ENCODE assay signal across 1 cellular context in the genomic region with DNA sequence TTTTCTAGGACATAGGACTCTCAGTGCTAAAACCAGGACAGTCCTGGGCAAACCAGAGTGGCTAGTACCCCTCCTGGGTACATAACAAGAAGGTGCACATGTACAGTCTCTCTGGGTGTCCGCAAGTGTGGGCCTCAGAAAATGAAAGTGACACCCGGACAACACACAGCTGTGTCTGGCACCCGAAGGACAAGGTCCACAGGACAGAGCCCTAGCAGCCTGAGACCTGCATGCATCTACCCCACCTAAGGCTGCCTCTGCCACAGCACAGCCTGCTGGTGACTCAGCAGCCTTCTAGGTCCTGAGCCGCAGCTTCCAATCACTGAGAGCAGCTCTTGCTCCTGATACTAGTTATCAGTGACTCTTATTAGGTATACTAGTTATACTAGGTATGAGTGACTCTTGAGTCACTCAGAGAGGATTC.
A peak's percentile ranks its signal among the peaks of the same experiment; 100 is the strongest.
TF ChIP-seq lines count a peak whose summit lies in the region.

No MANE protein-coding gene starts in this region.

TF ChIP-seq in HepG2, 621 proteins besides CTCF, POLR2A, EP300 and RAD21 (continued from another document and continues in another):
- no peak; the same call in 1 of the 2 replicates for TF ChIP-seq KDM5B (CRISPR knock-in tag; IDR thresholded peaks at IDR 0.05; ENCODE audit: borderline replicate concordance)
- 0 out of 2 replicates have a peak, but pooled peaks have one; percentile 46 for TF ChIP-seq ZSCAN25 (CRISPR knock-in tag; IDR thresholded peaks at IDR 0.05)
- no peak for TF ChIP-seq ZNF747 (CRISPR knock-in tag; IDR thresholded peaks at IDR 0.05; ENCODE audit: borderline replicate concordance)
- no peak for TF ChIP-seq ZNF24 (IDR thresholded peaks at IDR 0.05)
- TF ChIP-seq GATA4 (IDR thresholded peaks at IDR 0.05; ENCODE audit: borderline replicate concordance, low read depth), result no peak
- 0 out of 2 replicates have a peak, but pooled peaks have one; percentile 30 for TF ChIP-seq RBAK (CRISPR knock-in tag; IDR thresholded peaks at IDR 0.05)
- no peak for TF ChIP-seq ZKSCAN1 (IDR thresholded peaks at IDR 0.05; ENCODE audit: low read length)
- TF ChIP-seq, protein P1, sequence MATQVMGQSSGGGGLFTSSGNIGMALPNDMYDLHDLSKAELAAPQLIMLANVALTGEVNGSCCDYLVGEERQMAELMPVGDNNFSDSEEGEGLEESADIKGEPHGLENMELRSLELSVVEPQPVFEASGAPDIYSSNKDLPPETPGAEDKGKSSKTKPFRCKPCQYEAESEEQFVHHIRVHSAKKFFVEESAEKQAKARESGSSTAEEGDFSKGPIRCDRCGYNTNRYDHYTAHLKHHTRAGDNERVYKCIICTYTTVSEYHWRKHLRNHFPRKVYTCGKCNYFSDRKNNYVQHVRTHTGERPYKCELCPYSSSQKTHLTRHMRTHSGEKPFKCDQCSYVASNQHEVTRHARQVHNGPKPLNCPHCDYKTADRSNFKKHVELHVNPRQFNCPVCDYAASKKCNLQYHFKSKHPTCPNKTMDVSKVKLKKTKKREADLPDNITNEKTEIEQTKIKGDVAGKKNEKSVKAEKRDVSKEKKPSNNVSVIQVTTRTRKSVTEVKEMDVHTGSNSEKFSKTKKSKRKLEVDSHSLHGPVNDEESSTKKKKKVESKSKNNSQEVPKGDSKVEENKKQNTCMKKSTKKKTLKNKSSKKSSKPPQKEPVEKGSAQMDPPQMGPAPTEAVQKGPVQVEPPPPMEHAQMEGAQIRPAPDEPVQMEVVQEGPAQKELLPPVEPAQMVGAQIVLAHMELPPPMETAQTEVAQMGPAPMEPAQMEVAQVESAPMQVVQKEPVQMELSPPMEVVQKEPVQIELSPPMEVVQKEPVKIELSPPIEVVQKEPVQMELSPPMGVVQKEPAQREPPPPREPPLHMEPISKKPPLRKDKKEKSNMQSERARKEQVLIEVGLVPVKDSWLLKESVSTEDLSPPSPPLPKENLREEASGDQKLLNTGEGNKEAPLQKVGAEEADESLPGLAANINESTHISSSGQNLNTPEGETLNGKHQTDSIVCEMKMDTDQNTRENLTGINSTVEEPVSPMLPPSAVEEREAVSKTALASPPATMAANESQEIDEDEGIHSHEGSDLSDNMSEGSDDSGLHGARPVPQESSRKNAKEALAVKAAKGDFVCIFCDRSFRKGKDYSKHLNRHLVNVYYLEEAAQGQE (IDR thresholded peaks at IDR 0.05; ENCODE audit: borderline replicate concordance in 1 of 2, low read depth in 1 of 2, low read length in 2 of 2), result no peak
- TF ChIP-seq, protein P2, sequence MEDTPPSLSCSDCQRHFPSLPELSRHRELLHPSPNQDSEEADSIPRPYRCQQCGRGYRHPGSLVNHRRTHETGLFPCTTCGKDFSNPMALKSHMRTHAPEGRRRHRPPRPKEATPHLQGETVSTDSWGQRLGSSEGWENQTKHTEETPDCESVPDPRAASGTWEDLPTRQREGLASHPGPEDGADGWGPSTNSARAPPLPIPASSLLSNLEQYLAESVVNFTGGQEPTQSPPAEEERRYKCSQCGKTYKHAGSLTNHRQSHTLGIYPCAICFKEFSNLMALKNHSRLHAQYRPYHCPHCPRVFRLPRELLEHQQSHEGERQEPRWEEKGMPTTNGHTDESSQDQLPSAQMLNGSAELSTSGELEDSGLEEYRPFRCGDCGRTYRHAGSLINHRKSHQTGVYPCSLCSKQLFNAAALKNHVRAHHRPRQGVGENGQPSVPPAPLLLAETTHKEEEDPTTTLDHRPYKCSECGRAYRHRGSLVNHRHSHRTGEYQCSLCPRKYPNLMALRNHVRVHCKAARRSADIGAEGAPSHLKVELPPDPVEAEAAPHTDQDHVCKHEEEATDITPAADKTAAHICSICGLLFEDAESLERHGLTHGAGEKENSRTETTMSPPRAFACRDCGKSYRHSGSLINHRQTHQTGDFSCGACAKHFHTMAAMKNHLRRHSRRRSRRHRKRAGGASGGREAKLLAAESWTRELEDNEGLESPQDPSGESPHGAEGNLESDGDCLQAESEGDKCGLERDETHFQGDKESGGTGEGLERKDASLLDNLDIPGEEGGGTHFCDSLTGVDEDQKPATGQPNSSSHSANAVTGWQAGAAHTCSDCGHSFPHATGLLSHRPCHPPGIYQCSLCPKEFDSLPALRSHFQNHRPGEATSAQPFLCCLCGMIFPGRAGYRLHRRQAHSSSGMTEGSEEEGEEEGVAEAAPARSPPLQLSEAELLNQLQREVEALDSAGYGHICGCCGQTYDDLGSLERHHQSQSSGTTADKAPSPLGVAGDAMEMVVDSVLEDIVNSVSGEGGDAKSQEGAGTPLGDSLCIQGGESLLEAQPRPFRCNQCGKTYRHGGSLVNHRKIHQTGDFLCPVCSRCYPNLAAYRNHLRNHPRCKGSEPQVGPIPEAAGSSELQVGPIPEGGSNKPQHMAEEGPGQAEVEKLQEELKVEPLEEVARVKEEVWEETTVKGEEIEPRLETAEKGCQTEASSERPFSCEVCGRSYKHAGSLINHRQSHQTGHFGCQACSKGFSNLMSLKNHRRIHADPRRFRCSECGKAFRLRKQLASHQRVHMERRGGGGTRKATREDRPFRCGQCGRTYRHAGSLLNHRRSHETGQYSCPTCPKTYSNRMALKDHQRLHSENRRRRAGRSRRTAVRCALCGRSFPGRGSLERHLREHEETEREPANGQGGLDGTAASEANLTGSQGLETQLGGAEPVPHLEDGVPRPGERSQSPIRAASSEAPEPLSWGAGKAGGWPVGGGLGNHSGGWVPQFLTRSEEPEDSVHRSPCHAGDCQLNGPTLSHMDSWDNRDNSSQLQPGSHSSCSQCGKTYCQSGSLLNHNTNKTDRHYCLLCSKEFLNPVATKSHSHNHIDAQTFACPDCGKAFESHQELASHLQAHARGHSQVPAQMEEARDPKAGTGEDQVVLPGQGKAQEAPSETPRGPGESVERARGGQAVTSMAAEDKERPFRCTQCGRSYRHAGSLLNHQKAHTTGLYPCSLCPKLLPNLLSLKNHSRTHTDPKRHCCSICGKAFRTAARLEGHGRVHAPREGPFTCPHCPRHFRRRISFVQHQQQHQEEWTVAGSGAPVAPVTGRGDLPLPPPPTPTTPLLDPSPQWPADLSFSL (CRISPR knock-in tag; IDR thresholded peaks at IDR 0.05), result no peak
- TF ChIP-seq, protein P3, sequence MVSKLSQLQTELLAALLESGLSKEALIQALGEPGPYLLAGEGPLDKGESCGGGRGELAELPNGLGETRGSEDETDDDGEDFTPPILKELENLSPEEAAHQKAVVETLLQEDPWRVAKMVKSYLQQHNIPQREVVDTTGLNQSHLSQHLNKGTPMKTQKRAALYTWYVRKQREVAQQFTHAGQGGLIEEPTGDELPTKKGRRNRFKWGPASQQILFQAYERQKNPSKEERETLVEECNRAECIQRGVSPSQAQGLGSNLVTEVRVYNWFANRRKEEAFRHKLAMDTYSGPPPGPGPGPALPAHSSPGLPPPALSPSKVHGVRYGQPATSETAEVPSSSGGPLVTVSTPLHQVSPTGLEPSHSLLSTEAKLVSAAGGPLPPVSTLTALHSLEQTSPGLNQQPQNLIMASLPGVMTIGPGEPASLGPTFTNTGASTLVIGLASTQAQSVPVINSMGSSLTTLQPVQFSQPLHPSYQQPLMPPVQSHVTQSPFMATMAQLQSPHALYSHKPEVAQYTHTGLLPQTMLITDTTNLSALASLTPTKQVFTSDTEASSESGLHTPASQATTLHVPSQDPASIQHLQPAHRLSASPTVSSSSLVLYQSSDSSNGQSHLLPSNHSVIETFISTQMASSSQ (IDR thresholded peaks at IDR 0.05; ENCODE audit: low read depth), result no peak
- TF ChIP-seq, protein P3 (CRISPR knock-in tag; IDR thresholded peaks at IDR 0.05; ENCODE audit: borderline replicate concordance), result no peak
- TF ChIP-seq, protein P4, sequence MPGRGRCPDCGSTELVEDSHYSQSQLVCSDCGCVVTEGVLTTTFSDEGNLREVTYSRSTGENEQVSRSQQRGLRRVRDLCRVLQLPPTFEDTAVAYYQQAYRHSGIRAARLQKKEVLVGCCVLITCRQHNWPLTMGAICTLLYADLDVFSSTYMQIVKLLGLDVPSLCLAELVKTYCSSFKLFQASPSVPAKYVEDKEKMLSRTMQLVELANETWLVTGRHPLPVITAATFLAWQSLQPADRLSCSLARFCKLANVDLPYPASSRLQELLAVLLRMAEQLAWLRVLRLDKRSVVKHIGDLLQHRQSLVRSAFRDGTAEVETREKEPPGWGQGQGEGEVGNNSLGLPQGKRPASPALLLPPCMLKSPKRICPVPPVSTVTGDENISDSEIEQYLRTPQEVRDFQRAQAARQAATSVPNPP (CRISPR knock-in tag; IDR thresholded peaks at IDR 0.05), result no peak
- TF ChIP-seq PCBP2 (optimal IDR thresholded peaks at IDR 0.05; ENCODE audit: low read depth, low read length, poor library complexity, severe bottlenecking), result no peak
- no peak for TF ChIP-seq FOXM1 (CRISPR knock-in tag; IDR thresholded peaks at IDR 0.05)
- TF ChIP-seq ZBTB3 (CRISPR knock-in tag; IDR thresholded peaks at IDR 0.05; ENCODE audit: borderline replicate concordance, low read depth), result no peak
- no peak for TF ChIP-seq RELA (CRISPR knock-in tag; IDR thresholded peaks at IDR 0.05)
- no peak for TF ChIP-seq HDAC6 (IDR thresholded peaks at IDR 0.05; ENCODE audit: low read depth, low read length)
- TF ChIP-seq ZNF3 (CRISPR knock-in tag; IDR thresholded peaks at IDR 0.05), result no peak
- TF ChIP-seq EEA1 (CRISPR knock-in tag; IDR thresholded peaks at IDR 0.05; ENCODE audit: borderline replicate concordance), result no peak
- no peak; the same call in 2 of the 3 replicates for TF ChIP-seq MXI1 (IDR thresholded peaks at IDR 0.05; ENCODE audit: borderline replicate concordance, low read depth, low read length)
- 0 out of 2 replicates have a peak, but pooled peaks have one; percentile 50 for TF ChIP-seq SSRP1 (CRISPR knock-in tag; IDR thresholded peaks at IDR 0.05)
- no peak for TF ChIP-seq NR3C1 (CRISPR knock-in tag; IDR thresholded peaks at IDR 0.05)
- no peak for TF ChIP-seq ZNF282 (IDR thresholded peaks at IDR 0.05; ENCODE audit: partially characterized antibody)
- TF ChIP-seq ZNF709 (CRISPR knock-in tag; IDR thresholded peaks at IDR 0.05), result no peak
- TF ChIP-seq ZNF883 (CRISPR knock-in tag; IDR thresholded peaks at IDR 0.05; ENCODE audit: not compliant biosample characterization), result no peak
- TF ChIP-seq MEIS2 (CRISPR knock-in tag; IDR thresholded peaks at IDR 0.05), result peak; percentile 25; the same call in 1 of the 2 replicates
- no peak for TF ChIP-seq IRX3 (CRISPR knock-in tag; IDR thresholded peaks at IDR 0.05; ENCODE audit: borderline replicate concordance, low read depth)
- TF ChIP-seq SRSF1 (optimal IDR thresholded peaks at IDR 0.05; ENCODE audit: low read depth, low read length), result no peak
- no peak for TF ChIP-seq SIN3A (IDR thresholded peaks at IDR 0.05; ENCODE audit: borderline replicate concordance, low read depth, low read length)
- TF ChIP-seq, protein P5, sequence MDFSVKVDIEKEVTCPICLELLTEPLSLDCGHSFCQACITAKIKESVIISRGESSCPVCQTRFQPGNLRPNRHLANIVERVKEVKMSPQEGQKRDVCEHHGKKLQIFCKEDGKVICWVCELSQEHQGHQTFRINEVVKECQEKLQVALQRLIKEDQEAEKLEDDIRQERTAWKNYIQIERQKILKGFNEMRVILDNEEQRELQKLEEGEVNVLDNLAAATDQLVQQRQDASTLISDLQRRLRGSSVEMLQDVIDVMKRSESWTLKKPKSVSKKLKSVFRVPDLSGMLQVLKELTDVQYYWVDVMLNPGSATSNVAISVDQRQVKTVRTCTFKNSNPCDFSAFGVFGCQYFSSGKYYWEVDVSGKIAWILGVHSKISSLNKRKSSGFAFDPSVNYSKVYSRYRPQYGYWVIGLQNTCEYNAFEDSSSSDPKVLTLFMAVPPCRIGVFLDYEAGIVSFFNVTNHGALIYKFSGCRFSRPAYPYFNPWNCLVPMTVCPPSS (IDR thresholded peaks at IDR 0.05), result no peak
- TF ChIP-seq, protein P6, sequence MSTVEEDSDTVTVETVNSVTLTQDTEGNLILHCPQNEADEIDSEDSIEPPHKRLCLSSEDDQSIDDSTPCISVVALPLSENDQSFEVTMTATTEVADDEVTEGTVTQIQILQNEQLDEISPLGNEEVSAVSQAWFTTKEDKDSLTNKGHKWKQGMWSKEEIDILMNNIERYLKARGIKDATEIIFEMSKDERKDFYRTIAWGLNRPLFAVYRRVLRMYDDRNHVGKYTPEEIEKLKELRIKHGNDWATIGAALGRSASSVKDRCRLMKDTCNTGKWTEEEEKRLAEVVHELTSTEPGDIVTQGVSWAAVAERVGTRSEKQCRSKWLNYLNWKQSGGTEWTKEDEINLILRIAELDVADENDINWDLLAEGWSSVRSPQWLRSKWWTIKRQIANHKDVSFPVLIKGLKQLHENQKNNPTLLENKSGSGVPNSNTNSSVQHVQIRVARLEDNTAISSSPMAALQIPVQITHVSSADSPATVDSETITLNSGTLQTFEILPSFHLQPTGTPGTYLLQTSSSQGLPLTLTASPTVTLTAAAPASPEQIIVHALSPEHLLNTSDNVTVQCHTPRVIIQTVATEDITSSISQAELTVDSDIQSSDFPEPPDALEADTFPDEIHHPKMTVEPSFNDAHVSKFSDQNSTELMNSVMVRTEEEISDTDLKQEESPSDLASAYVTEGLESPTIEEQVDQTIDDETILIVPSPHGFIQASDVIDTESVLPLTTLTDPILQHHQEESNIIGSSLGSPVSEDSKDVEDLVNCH (CRISPR knock-in tag; IDR thresholded peaks at IDR 0.05), result no peak
- TF ChIP-seq JARID2 (CRISPR knock-in tag; IDR thresholded peaks at IDR 0.05; ENCODE audit: insufficient replicate concordance), result no peak
- no peak for TF ChIP-seq ZNF34 (CRISPR knock-in tag; IDR thresholded peaks at IDR 0.05; ENCODE audit: borderline replicate concordance)
- TF ChIP-seq HIVEP1 (CRISPR knock-in tag; IDR thresholded peaks at IDR 0.05), result no peak
- TF ChIP-seq PITX1 (CRISPR knock-in tag; IDR thresholded peaks at IDR 0.05), result peak; percentile 59
- TF ChIP-seq ZBTB7B (CRISPR knock-in tag; IDR thresholded peaks at IDR 0.05), result peak; percentile 68; the same call in 1 of the 2 replicates
- no peak for TF ChIP-seq ZNF337 (CRISPR knock-in tag; IDR thresholded peaks at IDR 0.05; ENCODE audit: borderline replicate concordance, low read depth)
- TF ChIP-seq, protein P7, sequence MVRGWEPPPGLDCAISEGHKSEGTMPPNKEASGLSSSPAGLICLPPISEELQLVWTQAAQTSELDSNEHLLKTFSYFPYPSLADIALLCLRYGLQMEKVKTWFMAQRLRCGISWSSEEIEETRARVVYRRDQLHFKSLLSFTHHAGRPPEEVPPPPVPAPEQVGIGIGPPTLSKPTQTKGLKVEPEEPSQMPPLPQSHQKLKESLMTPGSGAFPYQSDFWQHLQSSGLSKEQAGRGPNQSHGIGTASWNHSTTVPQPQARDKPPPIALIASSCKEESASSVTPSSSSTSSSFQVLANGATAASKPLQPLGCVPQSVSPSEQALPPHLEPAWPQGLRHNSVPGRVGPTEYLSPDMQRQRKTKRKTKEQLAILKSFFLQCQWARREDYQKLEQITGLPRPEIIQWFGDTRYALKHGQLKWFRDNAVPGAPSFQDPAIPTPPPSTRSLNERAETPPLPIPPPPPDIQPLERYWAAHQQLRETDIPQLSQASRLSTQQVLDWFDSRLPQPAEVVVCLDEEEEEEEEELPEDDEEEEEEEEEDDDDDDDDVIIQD (CRISPR knock-in tag; IDR thresholded peaks at IDR 0.05; ENCODE audit: low read depth), result no peak
- TF ChIP-seq ZNF335 (CRISPR knock-in tag; IDR thresholded peaks at IDR 0.05), result no peak
- no peak for TF ChIP-seq PAF1 (CRISPR knock-in tag; IDR thresholded peaks at IDR 0.05)
